Comparison of ENCODE assay signal across 11 cellular contexts in the genomic region with DNA sequence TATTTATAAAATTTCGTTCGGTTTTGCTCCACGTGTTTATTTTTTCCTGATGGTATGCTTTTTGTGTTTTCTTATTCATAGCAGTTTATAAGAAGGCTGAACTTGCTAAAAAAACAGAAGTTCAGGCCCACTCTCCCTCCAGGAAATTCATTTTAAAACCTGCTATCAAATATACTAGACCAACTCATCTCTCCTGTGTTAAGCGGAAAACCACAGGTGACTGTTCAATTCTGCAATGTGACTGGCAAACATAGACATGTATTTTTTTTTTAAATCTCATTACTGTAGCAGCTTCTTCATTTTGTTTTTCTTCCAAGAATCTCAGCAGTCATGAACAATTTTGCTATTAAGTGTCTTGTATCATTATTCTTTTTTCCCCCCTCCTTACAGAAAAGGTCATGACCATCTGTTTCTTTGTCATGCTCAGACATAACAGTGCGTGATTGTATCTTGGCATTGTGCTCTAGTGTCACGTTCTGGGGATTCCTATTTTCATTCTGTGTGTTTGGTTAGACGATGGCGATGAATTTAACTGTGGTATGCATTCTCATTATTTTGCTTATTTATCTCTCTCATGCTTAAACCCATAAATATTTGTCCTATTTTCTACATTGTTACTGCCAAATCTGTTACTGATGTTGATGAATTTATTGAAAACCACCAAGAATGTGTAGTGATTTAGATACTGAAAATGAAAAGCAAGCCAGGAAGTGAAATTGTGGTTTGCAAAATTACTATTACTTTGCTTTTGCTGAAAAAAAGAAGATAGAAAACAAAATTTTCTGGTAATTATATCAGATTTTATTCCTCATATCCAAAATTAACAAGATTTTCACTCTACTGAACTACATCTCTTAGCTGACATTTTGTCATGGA.
DNase-seq lines count a peak whose midpoint lies in the region; ATAC-seq, FAIRE-seq and TF ChIP-seq lines count a peak whose summit lies in the region.
"Had no signal": no experiment of that assay in that cellular context is flagged by ENCODE, and none has a peak within 500 bp of the region (broad histone marks: within the 10 kb centered on the region; RNA-seq: fewer than 3 reads in every experiment).

No MANE protein-coding gene starts in this region.

- no peak overlapping the region for H3K27ac ChIP-seq in uterus

- H3K9me3 ChIP-seq in uterus = no peaks in the 10 kb centered on the region

- intact Hi-C loops in uterus (cut with DNase I; ENCODE audit: low total_unique reads) = no loop called here

- no peaks in the 10 kb centered on the region for H3K36me3 Mint-ChIP-seq in activated CD4-positive, alpha-beta memory T cell treated with anti-CD3 and anti-CD28 coated beads, Interleukin-2, amount 10 ng/mL, durations not matched to agents 7 days and 5 days (ENCODE audit: low read depth)

- H3K4me3 Mint-ChIP-seq in activated CD4-positive, alpha-beta memory T cell treated with anti-CD3 and anti-CD28 coated beads, Interleukin-2, amount 10 ng/mL, durations not matched to agents 7 days and 5 days = no peak overlapping the region
- H3K4me3 Mint-ChIP-seq: nephron had no signal

- H3K27me3 ChIP-seq in uterus = no peaks in the 10 kb centered on the region

- H3K36me3 ChIP-seq in uterus = no peaks in the 10 kb centered on the region

- peaks cover 5% of the 10 kb centered on the region for H3K9me3 Mint-ChIP-seq in activated CD4-positive, alpha-beta memory T cell treated with anti-CD3 and anti-CD28 coated beads, Interleukin-2, amount 10 ng/mL, durations not matched to agents 7 days and 5 days
- H3K9me3 Mint-ChIP-seq: nephron had no signal

- ATAC-seq in GM21360 (IDR thresholded peaks at IDR 0.05; ENCODE audit: unreplicated experiment) (peak; percentile 75), HG03064 (IDR thresholded peaks at IDR 0.05; ENCODE audit: low read depth, unreplicated experiment) (peak; percentile 80)

- H3K4me1 ChIP-seq in uterus = no peaks in the 10 kb centered on the region

- H3K4me3 ChIP-seq in astrocyte of the cerebellum (ENCODE audit: low read depth, low read length) (no peak overlapping the region), uterus (no peak overlapping the region)

- no peak for TF ChIP-seq POLR2A in uterus (IDR thresholded peaks at IDR 0.05)

- DNase-seq in GM18507 (ENCODE audit: extremely low spot score, insufficient read length, low read depth) (no peak), astrocyte of the cerebellum (ENCODE audit: low read depth) (peak; percentile 8), SK-N-DZ (ENCODE audit: low spot score) (no peak), uterus (no peak), NCI-H1417 (lab: John Stamatoyannopoulos, UW) (no peak)
- DNase-seq in activated CD4-positive, alpha-beta memory T cell treated with anti-CD3 and anti-CD28 coated beads, Interleukin-2, amount 10 ng/mL, durations not matched to agents 7 days and 5 days = no peak
- DNase-seq: stimulated activated CD4-positive, alpha-beta T cell treated with anti-CD3 and anti-CD28 coated beads, Interleukin-1b, Interleukin-23, amount 100 ng/mL, for 48 hours; trophoblast cell had no signal

- no peak overlapping the region for H3K27ac Mint-ChIP-seq in activated CD4-positive, alpha-beta memory T cell treated with anti-CD3 and anti-CD28 coated beads, Interleukin-2, amount 10 ng/mL, durations not matched to agents 7 days and 5 days
- H3K27ac Mint-ChIP-seq: nephron had no signal

- FAIRE-seq in GM18507 (lab: Jason Lieb, UNC) = peak; percentile 67

- CTCF ChIA-PET in activated CD4-positive, alpha-beta memory T cell treated with anti-CD3 and anti-CD28 coated beads, Interleukin-2, amount 10 ng/mL, durations not matched to agents 7 days and 5 days (lab: Charles Lee) = no interaction called here

- no peak for TF ChIP-seq CTCF in astrocyte of the cerebellum (IDR thresholded peaks at IDR 0.05; ENCODE audit: low read depth, low read length, missing control alignments)
- no peak for TF ChIP-seq CTCF in uterus (IDR thresholded peaks at IDR 0.05)

- POLR2A ChIA-PET in activated CD4-positive, alpha-beta memory T cell treated with anti-CD3 and anti-CD28 coated beads, Interleukin-2, amount 10 ng/mL, durations not matched to agents 7 days and 5 days (lab: Charles Lee) = no interaction called here

- H3K4me1 Mint-ChIP-seq in activated CD4-positive, alpha-beta memory T cell treated with anti-CD3 and anti-CD28 coated beads, Interleukin-2, amount 10 ng/mL, durations not matched to agents 7 days and 5 days = peaks cover 21% of the 10 kb centered on the region
- H3K4me1 Mint-ChIP-seq: nephron had no signal

- H3K27me3 Mint-ChIP-seq in activated CD4-positive, alpha-beta memory T cell treated with anti-CD3 and anti-CD28 coated beads, Interleukin-2, amount 10 ng/mL, durations not matched to agents 7 days and 5 days = peaks cover 12% of the 10 kb centered on the region

- in situ Hi-C loops in astrocyte of the cerebellum (cut with HindIII; ENCODE audit: low sequenced_read_pairs) = no loop called here
